In the genomic region with DNA sequence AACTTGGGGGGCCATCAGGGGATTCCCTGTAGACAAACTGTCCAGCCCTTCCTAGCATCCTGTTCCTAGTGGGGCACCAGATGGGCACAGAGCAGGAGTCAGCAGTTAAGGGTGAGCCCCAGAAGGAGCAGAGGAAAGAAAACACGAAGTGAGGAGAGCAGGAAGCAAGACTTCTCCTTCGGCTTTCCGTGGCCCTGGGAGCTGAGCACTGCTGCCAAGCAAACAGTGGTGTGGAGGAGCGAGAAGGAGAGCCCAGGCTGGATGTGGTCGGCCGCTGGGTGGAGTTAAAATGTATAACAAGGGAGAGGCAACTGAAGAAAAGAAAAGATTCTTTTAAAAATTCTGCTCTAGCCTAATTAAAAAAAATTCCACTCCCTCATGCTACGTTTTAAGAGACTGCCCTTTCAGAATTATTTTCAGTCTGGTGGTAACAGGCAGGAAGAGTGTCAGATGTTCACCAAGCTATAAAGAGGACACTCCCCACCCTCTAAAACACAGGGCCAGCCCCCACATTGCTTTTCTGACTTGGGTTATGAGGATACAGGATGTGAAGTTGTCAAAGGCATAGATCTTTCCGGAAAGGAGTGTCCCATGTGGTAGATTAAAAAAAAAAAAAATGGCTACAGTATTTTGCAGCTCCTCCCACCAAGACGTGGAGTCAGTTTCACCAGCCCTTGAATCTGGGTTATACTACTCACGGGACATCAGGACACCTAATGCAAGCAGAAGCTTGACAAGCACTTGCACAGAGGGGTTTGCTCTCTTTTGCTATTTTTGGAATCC, we compare ENCODE assay signal across 1 cellular context.
TF ChIP-seq lines count a peak whose summit lies in the region.

No MANE protein-coding gene starts in this region.

TF ChIP-seq in endothelial cell of umbilical vein, 7 proteins besides CTCF, POLR2A, EP300 and RAD21:
- TF ChIP-seq JUN (IDR thresholded peaks at IDR 0.05; ENCODE audit: borderline replicate concordance, insufficient read depth, insufficient read length, low read depth) (no peak), EZH2 (IDR thresholded peaks at IDR 0.05; ENCODE audit: borderline replicate concordance, low read depth, low read length, severe bottlenecking) (no peak), FOS (IDR thresholded peaks at IDR 0.05; ENCODE audit: borderline replicate concordance, insufficient read depth, low read length) (no peak), POLR2AphosphoS5 (IDR thresholded peaks at IDR 0.05; ENCODE audit: insufficient read depth, low read depth, low read length) (no peak), MYC (IDR thresholded peaks at IDR 0.05; ENCODE audit: low read depth, low read length) (no peak), GATA2 (IDR thresholded peaks at IDR 0.05; ENCODE audit: insufficient read depth, insufficient read length, low read depth, low read length) (no peak)
- TF ChIP-seq, protein P1, sequence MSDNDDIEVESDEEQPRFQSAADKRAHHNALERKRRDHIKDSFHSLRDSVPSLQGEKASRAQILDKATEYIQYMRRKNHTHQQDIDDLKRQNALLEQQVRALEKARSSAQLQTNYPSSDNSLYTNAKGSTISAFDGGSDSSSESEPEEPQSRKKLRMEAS (IDR thresholded peaks at IDR 0.05; ENCODE audit: insufficient read depth, insufficient read length), result no peak
TF ChIP-seq in endothelial cell of umbilical vein: peak in this region for 0.
